Comparison of ENCODE assay signal across 13 cellular contexts in the genomic region with DNA sequence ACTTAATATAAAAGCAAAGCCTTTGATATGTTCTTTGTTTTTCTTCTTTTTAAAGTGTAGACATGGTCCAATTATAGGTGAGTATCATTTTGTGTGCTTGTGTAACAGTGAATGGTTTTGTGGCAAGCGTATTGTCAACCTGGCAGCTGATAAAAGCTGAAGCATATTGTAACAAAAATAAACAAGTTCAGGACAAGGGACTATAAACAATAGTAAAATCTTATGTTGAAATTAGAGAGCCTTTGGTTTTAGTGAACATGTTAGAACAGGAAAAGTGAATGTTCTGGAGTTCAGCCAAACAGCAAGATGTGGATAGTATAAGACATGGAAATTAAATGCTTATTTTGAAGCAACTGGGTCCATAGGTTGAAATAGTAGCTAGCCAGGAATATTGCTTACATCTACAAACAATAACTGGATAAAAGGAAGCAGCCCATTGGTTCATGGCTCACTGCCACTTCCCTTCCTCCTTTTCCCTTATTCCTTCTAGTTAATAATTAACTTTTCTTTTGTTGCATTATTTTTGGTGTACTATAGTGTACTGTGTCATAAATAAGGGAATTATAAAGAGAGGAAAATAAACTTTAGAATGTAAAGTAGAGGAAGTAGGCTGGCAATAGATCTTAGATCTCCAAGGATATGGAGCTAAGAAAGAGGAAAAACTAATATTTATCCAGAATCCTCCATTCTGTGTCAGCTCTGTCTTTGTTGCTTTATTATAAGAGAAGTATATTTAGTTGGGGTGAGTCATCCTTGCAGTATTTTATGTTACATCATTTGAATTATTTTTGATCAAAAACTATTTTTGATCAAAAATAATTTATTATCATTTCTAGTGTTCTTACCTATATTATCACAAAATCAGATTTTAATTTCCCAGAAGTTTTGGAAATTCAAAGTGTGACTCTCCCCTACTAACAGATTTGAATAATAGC.
A peak's percentile ranks its signal among the peaks of the same experiment; 100 is the strongest.
DNase-seq lines count a peak whose midpoint lies in the region; ATAC-seq, FAIRE-seq and TF ChIP-seq lines count a peak whose summit lies in the region.
"Had no signal": no experiment of that assay in that cellular context is flagged by ENCODE, and none has a peak within 500 bp of the region (broad histone marks: within the 10 kb centered on the region; RNA-seq: fewer than 3 reads in every experiment).

No MANE protein-coding gene starts in this region.

- H3K4ac ChIP-seq in neuronal stem cell (ENCODE audit: low read length): no peak overlapping the region

- DNase-seq in H4 (ENCODE audit: low spot score) (peak; percentile 75), NCI-H2107 treated with DMSO at 0.1 percent for 48 hours (lab: John Stamatoyannopoulos, UW; ENCODE audit: unreplicated experiment) (peak; percentile 91), osteocyte (ENCODE audit: extremely low spot score, unreplicated experiment) (no peak), cortex of kidney (lab: John Stamatoyannopoulos, UW) (no peak), neuronal stem cell (ENCODE audit: low spot score) (no peak), left ventricle myocardium superior (no peak)
- DNase-seq: activated T-cell treated with anti-CD3 and anti-CD28 coated beads, Interleukin-2, amount 50 U/mL, for 1 hour; natural killer cell; stimulated activated CD4-positive, alpha-beta T cell treated with anti-CD3 and anti-CD28 coated beads, Interleukin-4, amount 100 ng/mL, for 1 hour; substantia nigra had no signal

- H3K4me1 Mint-ChIP-seq in osteocyte (ENCODE audit: unreplicated experiment): peaks cover 13% of the 10 kb centered on the region

- H3K27ac Mint-ChIP-seq in osteocyte (ENCODE audit: unreplicated experiment): peak overlapping the region; percentile 48
- H3K27ac Mint-ChIP-seq: natural killer cell had no signal

- H2AFZ ChIP-seq in neuronal stem cell (ENCODE audit: low read length): no peak overlapping the region

- H3K4me1 ChIP-seq in neuronal stem cell (ENCODE audit: control insufficient read depth in 2 of 2, insufficient read depth in 1 of 2, low read depth in 1 of 2, low read length in 2 of 2): peaks cover 0 to 5% of the 10 kb centered on the region in 2 donors

- H2BK12ac ChIP-seq in neuronal stem cell (ENCODE audit: low read length): no peak overlapping the region

- no peak overlapping the region for H2BK5ac ChIP-seq in neuronal stem cell (ENCODE audit: low read length)

- no peak overlapping the region for H3K4me3 Mint-ChIP-seq in osteocyte (ENCODE audit: unreplicated experiment)
- H3K4me3 Mint-ChIP-seq: natural killer cell had no signal

- H3K9me3 Mint-ChIP-seq in osteocyte (ENCODE audit: unreplicated experiment): no peaks in the 10 kb centered on the region

- H3K23ac ChIP-seq in neuronal stem cell (ENCODE audit: low read depth, low read length, poor library complexity): no peak overlapping the region

- no peak overlapping the region for H4K91ac ChIP-seq in neuronal stem cell (ENCODE audit: low read depth, low read length, poor library complexity)

- no peak overlapping the region for H3K4me2 ChIP-seq in neuronal stem cell (ENCODE audit: insufficient read depth, low read length, poor library complexity, severe bottlenecking)

- H4K8ac ChIP-seq in neuronal stem cell (ENCODE audit: low read depth, low read length): no peak overlapping the region

- H3K36me3 Mint-ChIP-seq in osteocyte (ENCODE audit: unreplicated experiment): peaks cover 25% of the 10 kb centered on the region

- TF ChIP-seq CTCF in osteocyte (IDR thresholded peaks at IDR 0.05): no peak

- H3K27me3 Mint-ChIP-seq in osteocyte (ENCODE audit: unreplicated experiment): no peaks in the 10 kb centered on the region

- peaks cover 0 to 13% of the 10 kb centered on the region in 2 donors for H3K36me3 ChIP-seq in neuronal stem cell (replicated peaks in 1 of 2; ENCODE audit: control insufficient read depth in 2 of 2, insufficient read depth in 2 of 2, low read length in 2 of 2)
- H3K36me3 ChIP-seq: HAP-1 had no signal

- no peak for ATAC-seq in GM18520 (IDR thresholded peaks at IDR 0.05; ENCODE audit: unreplicated experiment)
- no peak for ATAC-seq in left ventricle myocardium superior
- ATAC-seq: natural killer cell had no signal

- no peak overlapping the region for H3K14ac ChIP-seq in neuronal stem cell (ENCODE audit: low read length)

- H3K27ac ChIP-seq in neuronal stem cell (replicated peaks; ENCODE audit: low read length): no peak overlapping the region

- FAIRE-seq in endometrium (lab: Jason Lieb, UNC): peak; percentile 89

- H2BK120ac ChIP-seq in neuronal stem cell (ENCODE audit: low read depth, low read length): no peak overlapping the region

- peaks cover 0 to 9% of the 10 kb centered on the region in 2 donors for H3K9me3 ChIP-seq in neuronal stem cell (replicated peaks in 1 of 2; ENCODE audit: control insufficient read depth in 2 of 2, insufficient read depth in 1 of 2, low read depth in 1 of 2, low read length in 2 of 2)

- H3K27me3 ChIP-seq in neuronal stem cell (ENCODE audit: control insufficient read depth in 3 of 3, insufficient read depth in 3 of 3, low read depth in 1 of 3, low read length in 3 of 3): no peaks in the 10 kb centered on the region

- no peak overlapping the region for H3K9ac ChIP-seq in neuronal stem cell (ENCODE audit: low read depth, low read length, poor library complexity)

- no peak overlapping the region for H3K18ac ChIP-seq in neuronal stem cell (ENCODE audit: low read length)

- H2BK15ac ChIP-seq in neuronal stem cell (ENCODE audit: low read length): no peak overlapping the region

- WGBS in neuronal stem cell (ENCODE audit: extremely low coverage in 2 of 2, insufficient read length in 2 of 2, insufficient replicate concordance in 1 of 2), 2 donors: no CpG with 5 or more reads among the region's 1 CpG

- intact Hi-C loops in left ventricle myocardium superior (cut with micrococcal nuclease): no loop called here

- no peaks in the 10 kb centered on the region for H3K79me1 ChIP-seq in neuronal stem cell (ENCODE audit: low read depth, low read length)

- H3K4me3 ChIP-seq in neuronal stem cell (ENCODE audit: low read length in 2 of 2): no peak overlapping the region
- H3K4me3 ChIP-seq: HAP-1 had no signal

- H2AK5ac ChIP-seq in neuronal stem cell (ENCODE audit: low read depth, low read length): no peak overlapping the region

Comparison
In these comparisons a context has a peak if more than half of its experiments do, and no peak if none do; other contexts are left out.
1. DNase-seq: peak in H4 (single experiment) and NCI-H2107 treated with DMSO at 0.1 percent for 48 hours (single experiment); none in osteocyte (single experiment), cortex of kidney (single experiment), neuronal stem cell (single experiment) and left ventricle myocardium superior (single experiment).